Comparison of ENCODE assay signal across 18 cellular contexts in genomic region chr7:36854652-36855051, GRCh38.
A peak's percentile ranks its signal among the peaks of the same experiment; 100 is the strongest.
DNase-seq lines count a peak whose midpoint lies in the region; ATAC-seq and TF ChIP-seq lines count a peak whose summit lies in the region.
"Had no signal": no experiment of that assay in that cellular context is flagged by ENCODE, and none has a peak within 500 bp of the region (broad histone marks: within the 10 kb centered on the region; RNA-seq: fewer than 3 reads in every experiment).

No MANE protein-coding gene starts in this region.

- H3K4me1 ChIP-seq in mammary epithelial cell (ENCODE audit: insufficient read depth, low read length) (peaks cover 16% of the 10 kb centered on the region), foreskin keratinocyte (peaks cover 8% of the 10 kb centered on the region)
- H3K4me1 ChIP-seq: Caco-2 had no signal

- no peaks in the 10 kb centered on the region for H3K27me3 ChIP-seq in mammary epithelial cell (ENCODE audit: insufficient read depth, low read length)
- no peaks in the 10 kb centered on the region for H3K27me3 ChIP-seq in foreskin keratinocyte
- H3K27me3 ChIP-seq: MG63 had no signal

- H3K4me2 ChIP-seq in mammary epithelial cell (ENCODE audit: insufficient read depth, low read depth, low read length) = peak overlapping the region; percentile 60

- dilution Hi-C loops in mammary epithelial cell (cut with HindIII; ENCODE audit: low sequenced_read_pairs) = no loop called here

- no peak overlapping the region for H3K4me3 Mint-ChIP-seq in stimulated activated naive CD8-positive, alpha-beta T cell treated with anti-CD3 and anti-CD28 coated beads, Interleukin-15, Interleukin-2, amounts not matched to agents 100 ng/mL and 50 ng/mL, for 24 hours
- H3K4me3 Mint-ChIP-seq in stimulated activated naive CD8-positive, alpha-beta T cell treated with anti-CD3 and anti-CD28 coated beads, Interleukin-15, amount 100 ng/mL, for 72 hours = no peak overlapping the region
- H3K4me3 Mint-ChIP-seq: CD14-positive monocyte had no signal

- peaks cover 83% of the 10 kb centered on the region for H3K36me3 Mint-ChIP-seq in stimulated activated naive CD8-positive, alpha-beta T cell treated with anti-CD3 and anti-CD28 coated beads, Interleukin-15, Interleukin-2, amounts not matched to agents 100 ng/mL and 50 ng/mL, for 24 hours (ENCODE audit: low read depth)

- no peak for DNase-seq in stimulated activated naive CD8-positive, alpha-beta T cell treated with anti-CD3 and anti-CD28 coated beads, Interleukin-15, amount 100 ng/mL, for 72 hours
- DNase-seq in mammary epithelial cell = peak; percentile 88
- DNase-seq in foreskin keratinocyte = no peak
- DNase-seq in GM13976 (ENCODE audit: low spot score) = no peak
- DNase-seq in NCI-H69 (lab: John Stamatoyannopoulos, UW) = no peak
- no peak for DNase-seq in activated CD8-positive, alpha-beta memory T cell treated with anti-CD3 and anti-CD28 coated beads for 24 hours
- DNase-seq: AML-193, Caco-2, DMS153, H7, MG63, NCI-H1105, NCI-H187, NCI-H226, NCI-H526, SHP77 had no signal

- TF ChIP-seq CTCF in mammary epithelial cell (conservative IDR thresholded peaks at IDR 0.05 in 1 of 2, IDR thresholded peaks at IDR 0.05 in 1 of 2; ENCODE audit: extremely low read depth in 1 of 2, insufficient read depth in 1 of 2, low read depth in 1 of 2, low read length in 2 of 2) = no peak
- no peak for TF ChIP-seq CTCF in foreskin keratinocyte (conservative IDR thresholded peaks at IDR 0.05)
- TF ChIP-seq CTCF in GM13976 (IDR thresholded peaks at IDR 0.05; ENCODE audit: borderline replicate concordance, control extremely low read depth, extremely low read depth, insufficient read depth, missing control alignments) = no peak

- H3K27ac ChIP-seq in mammary epithelial cell (ENCODE audit: insufficient read depth, low read depth, low read length) (peak overlapping the region; percentile 91), foreskin keratinocyte (peak overlapping the region; percentile 88)

- H3K9me3 ChIP-seq in mammary epithelial cell (replicated peaks; ENCODE audit: insufficient read depth, low read length) = no peaks in the 10 kb centered on the region
- H3K9me3 ChIP-seq: Caco-2, MG63 had no signal

- TSS peak; percentile 49 for BruUV-seq in mammary epithelial cell (replicated peaks; lab: Mats Ljungman, UMichigan)

- H3K4me1 Mint-ChIP-seq in stimulated activated naive CD8-positive, alpha-beta T cell treated with anti-CD3 and anti-CD28 coated beads, Interleukin-15, Interleukin-2, amounts not matched to agents 100 ng/mL and 50 ng/mL, for 24 hours (ENCODE audit: low read depth) = peaks cover 20% of the 10 kb centered on the region
- peaks cover 18% of the 10 kb centered on the region for H3K4me1 Mint-ChIP-seq in stimulated activated naive CD8-positive, alpha-beta T cell treated with anti-CD3 and anti-CD28 coated beads, Interleukin-15, amount 100 ng/mL, for 72 hours

- H3K36me3 ChIP-seq in mammary epithelial cell (ENCODE audit: insufficient read depth, low read length) = no peaks in the 10 kb centered on the region
- H3K36me3 ChIP-seq: MG63 had no signal

- intact Hi-C loops in mammary epithelial cell (cut with micrococcal nuclease) = loop anchor here (2.0 to 10.0 kb wide), 3 partner anchors 34 to 170 kb away; no protein-coding TSS in a partner anchor

- in situ Hi-C loops in mammary epithelial cell (cut with MboI; ENCODE audit: low sequenced_read_pairs in 2 of 2) (loop anchor here in 1 of 2 donors (25.0 kb wide), 1 partner anchor 367 kb away; no protein-coding TSS in a partner anchor), GM13976 (cut with MboI; ENCODE audit: low sequenced_read_pairs, unreplicated experiment) (no loop called here)

- H3K27ac Mint-ChIP-seq in stimulated activated naive CD8-positive, alpha-beta T cell treated with anti-CD3 and anti-CD28 coated beads, Interleukin-15, Interleukin-2, amounts not matched to agents 100 ng/mL and 50 ng/mL, for 24 hours = peak overlapping the region; percentile 34
- peak overlapping the region in 1 of 2 donors; percentile 18 for H3K27ac Mint-ChIP-seq in stimulated activated naive CD8-positive, alpha-beta T cell treated with anti-CD3 and anti-CD28 coated beads, Interleukin-15, amount 100 ng/mL, for 72 hours

- no peaks in the 10 kb centered on the region for H4K20me1 ChIP-seq in mammary epithelial cell (ENCODE audit: insufficient read depth, low read length)

- H3K9ac ChIP-seq in mammary epithelial cell (ENCODE audit: insufficient read depth, low read length) = peak overlapping the region; percentile 64

- peak overlapping the region; percentile 89 for H2AFZ ChIP-seq in mammary epithelial cell (ENCODE audit: low read depth, low read length)

- no peak overlapping the region for H3K4me3 ChIP-seq in mammary epithelial cell (replicated peaks in 1 of 3; ENCODE audit: insufficient read depth in 1 of 3, low read depth in 2 of 3, low read length in 3 of 3)
- H3K4me3 ChIP-seq: MG63 had no signal

- H3K9me3 Mint-ChIP-seq in stimulated activated naive CD8-positive, alpha-beta T cell treated with anti-CD3 and anti-CD28 coated beads, Interleukin-15, Interleukin-2, amounts not matched to agents 100 ng/mL and 50 ng/mL, for 24 hours = peaks cover 18% of the 10 kb centered on the region
- H3K9me3 Mint-ChIP-seq in stimulated activated naive CD8-positive, alpha-beta T cell treated with anti-CD3 and anti-CD28 coated beads, Interleukin-15, amount 100 ng/mL, for 72 hours = peaks cover 8 to 16% of the 10 kb centered on the region in 2 donors

- 5% methylated on average over 7 of the region's 9 CpGs for WGBS in mammary epithelial cell (ENCODE audit: low coverage, missing lambda C conversion rate)

- no peak for ATAC-seq in stimulated activated naive CD8-positive, alpha-beta T cell treated with anti-CD3 and anti-CD28 coated beads, Interleukin-15, amount 100 ng/mL, for 72 hours
- ATAC-seq in foreskin keratinocyte = no peak

- no peaks in the 10 kb centered on the region for H3K27me3 Mint-ChIP-seq in stimulated activated naive CD8-positive, alpha-beta T cell treated with anti-CD3 and anti-CD28 coated beads, Interleukin-15, Interleukin-2, amounts not matched to agents 100 ng/mL and 50 ng/mL, for 24 hours
- no peaks in the 10 kb centered on the region for H3K27me3 Mint-ChIP-seq in stimulated activated naive CD8-positive, alpha-beta T cell treated with anti-CD3 and anti-CD28 coated beads, Interleukin-15, amount 100 ng/mL, for 72 hours

- CTCF ChIA-PET in mammary epithelial cell (lab: Charles Lee; ENCODE audit: low non-redundant PET) = no interaction called here

- H3K79me2 ChIP-seq in mammary epithelial cell (ENCODE audit: insufficient read depth, low read length) = no peaks in the 10 kb centered on the region
